ENCODE assay signal across 8 cellular contexts in the genomic region with DNA sequence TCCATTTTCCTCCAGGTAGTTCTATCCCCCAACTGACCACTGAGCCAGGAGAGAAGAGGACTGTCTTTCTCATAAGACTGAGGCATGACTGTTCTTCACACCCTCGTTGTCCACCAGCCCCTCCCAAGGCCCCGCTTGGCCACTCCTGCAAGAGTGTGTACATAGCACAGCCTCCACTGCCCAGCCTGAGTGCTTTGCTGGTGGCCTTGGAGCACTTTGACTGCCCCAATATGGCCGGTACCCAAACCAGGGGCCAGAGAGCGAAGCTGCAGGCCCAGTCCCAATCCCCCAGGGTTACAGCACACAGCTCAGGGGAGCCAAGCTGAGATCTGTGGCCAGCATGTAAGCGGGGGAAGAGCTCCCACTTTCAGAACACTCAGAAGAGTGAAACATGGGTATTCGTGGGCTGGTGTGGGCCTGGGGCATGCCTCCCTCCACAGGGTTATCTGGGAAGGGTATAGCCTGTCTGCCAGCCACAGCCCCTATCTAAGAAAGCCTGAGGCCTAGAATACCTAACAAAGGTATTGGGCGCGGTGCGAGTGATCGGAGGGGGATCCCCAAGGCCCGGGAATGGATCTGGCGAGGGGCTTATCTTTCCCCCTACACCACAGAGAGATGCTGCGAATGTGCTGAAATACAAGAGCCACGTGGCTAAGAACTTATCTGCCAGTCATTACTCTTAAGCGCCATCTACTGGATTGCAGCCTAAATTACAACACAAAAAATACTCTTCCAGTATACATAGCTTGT.
DNase-seq lines count a peak whose midpoint lies in the region; ATAC-seq and TF ChIP-seq lines count a peak whose summit lies in the region.

No MANE protein-coding gene starts in this region.

- no peaks in the 10 kb centered on the region for H3K36me3 Mint-ChIP-seq in T-helper 2 cell treated with Interferon-gamma antibody and Interleukin-4, amounts not matched to agents 5 μg/mL and 100 μg/mL, for 36 hours (ENCODE audit: low read depth)
- H3K36me3 Mint-ChIP-seq in glutamatergic neuron (ENCODE audit: unreplicated experiment), result peaks cover 6% of the 10 kb centered on the region
- peaks cover 14% of the 10 kb centered on the region for H3K36me3 Mint-ChIP-seq in activated CD4-positive, alpha-beta memory T cell treated with anti-CD3 and anti-CD28 coated beads for 36 hours

- ATAC-seq in GM21526 (IDR thresholded peaks at IDR 0.05; ENCODE audit: low FRiP score, unreplicated experiment), result peak; percentile 99

- H3K9me3 Mint-ChIP-seq in T-helper 2 cell treated with Interferon-gamma antibody and Interleukin-4, amounts not matched to agents 5 μg/mL and 100 μg/mL, for 36 hours, result no peaks in the 10 kb centered on the region
- H3K9me3 Mint-ChIP-seq in glutamatergic neuron (ENCODE audit: unreplicated experiment), result no peaks in the 10 kb centered on the region
- peaks cover 4% of the 10 kb centered on the region for H3K9me3 Mint-ChIP-seq in activated CD4-positive, alpha-beta memory T cell treated with anti-CD3 and anti-CD28 coated beads for 36 hours

- POLR2A ChIA-PET in activated CD4-positive, alpha-beta memory T cell treated with anti-CD3 and anti-CD28 coated beads for 36 hours (lab: Charles Lee), result no interaction called here

- intact Hi-C loops in activated CD4-positive, alpha-beta memory T cell treated with anti-CD3 and anti-CD28 coated beads for 36 hours (cut with micrococcal nuclease), result loop anchor here (2.0 to 5.0 kb wide), 3 partner anchors 367 to 968 kb away; no protein-coding TSS in a partner anchor

- peak; percentile 77 for TF ChIP-seq RAD21 in Ishikawa (IDR thresholded peaks at IDR 0.05; ENCODE audit: low read depth)

- no peak for TF ChIP-seq EP300 in Ishikawa (IDR thresholded peaks at IDR 0.05; ENCODE audit: borderline replicate concordance)

- H3K4me3 Mint-ChIP-seq in T-helper 2 cell treated with Interferon-gamma antibody and Interleukin-4, amounts not matched to agents 5 μg/mL and 100 μg/mL, for 36 hours, result no peak overlapping the region
- H3K4me3 Mint-ChIP-seq in glutamatergic neuron (ENCODE audit: unreplicated experiment), result no peak overlapping the region
- no peak overlapping the region for H3K4me3 Mint-ChIP-seq in activated CD4-positive, alpha-beta memory T cell treated with anti-CD3 and anti-CD28 coated beads for 36 hours

- CTCF ChIA-PET in activated CD4-positive, alpha-beta memory T cell treated with anti-CD3 and anti-CD28 coated beads for 36 hours (lab: Charles Lee), result interaction anchor here (0.6 to 2.8 kb wide), 14 partner anchors 9 to 967 kb away, joined by 3 to 19 read pairs (median 4); partner anchors contain the start of genes MDH1 and WDPCP

- no peak overlapping the region for H3K27ac Mint-ChIP-seq in T-helper 2 cell treated with Interferon-gamma antibody and Interleukin-4, amounts not matched to agents 5 μg/mL and 100 μg/mL, for 36 hours
- no peak overlapping the region for H3K27ac Mint-ChIP-seq in glutamatergic neuron (ENCODE audit: unreplicated experiment)
- H3K27ac Mint-ChIP-seq in activated CD4-positive, alpha-beta memory T cell treated with anti-CD3 and anti-CD28 coated beads for 36 hours, result no peak overlapping the region

- TF ChIP-seq CTCF in glutamatergic neuron (IDR thresholded peaks at IDR 0.05; ENCODE audit: partially characterized antibody, unreplicated experiment), result peak; percentile 66

- DNase-seq in activated naive CD4-positive, alpha-beta T cell treated with Interleukin-2 at 50 U/mL for 16 hours, result peak; percentile 2
- no peak for DNase-seq in activated naive CD4-positive, alpha-beta T cell treated with anti-CD3 and anti-CD28 coated beads, Interleukin-2, amount 50 U/mL, for 16 hours
- DNase-seq in T-helper 2 cell treated with Interferon-gamma antibody and Interleukin-4, amounts not matched to agents 5 μg/mL and 100 μg/mL, for 36 hours (ENCODE audit: low spot score), result peak; percentile 15
- no peak for DNase-seq in glutamatergic neuron
- no peak for DNase-seq in activated CD4-positive, alpha-beta memory T cell treated with anti-CD3 and anti-CD28 coated beads for 36 hours
- no peak for DNase-seq in cerebellar nuclear complex (lab: John Stamatoyannopoulos, UW)

- no peaks in the 10 kb centered on the region for H3K27me3 Mint-ChIP-seq in T-helper 2 cell treated with Interferon-gamma antibody and Interleukin-4, amounts not matched to agents 5 μg/mL and 100 μg/mL, for 36 hours (ENCODE audit: low read depth)
- no peaks in the 10 kb centered on the region for H3K27me3 Mint-ChIP-seq in glutamatergic neuron (ENCODE audit: unreplicated experiment)
- no peaks in the 10 kb centered on the region for H3K27me3 Mint-ChIP-seq in activated CD4-positive, alpha-beta memory T cell treated with anti-CD3 and anti-CD28 coated beads for 36 hours

- peaks cover 3% of the 10 kb centered on the region for H3K4me1 Mint-ChIP-seq in T-helper 2 cell treated with Interferon-gamma antibody and Interleukin-4, amounts not matched to agents 5 μg/mL and 100 μg/mL, for 36 hours (ENCODE audit: low read depth)
- H3K4me1 Mint-ChIP-seq in glutamatergic neuron (ENCODE audit: low read depth, unreplicated experiment), result no peaks in the 10 kb centered on the region
- no peaks in the 10 kb centered on the region for H3K4me1 Mint-ChIP-seq in activated CD4-positive, alpha-beta memory T cell treated with anti-CD3 and anti-CD28 coated beads for 36 hours (ENCODE audit: low read depth)

TF ChIP-seq in Ishikawa, 13 proteins besides CTCF, POLR2A, EP300 and RAD21:
- TF ChIP-seq TEAD4 (IDR thresholded peaks at IDR 0.05) (no peak), EGR1 (IDR thresholded peaks at IDR 0.05) (no peak), CEBPB (IDR thresholded peaks at IDR 0.05) (no peak), YY1 (IDR thresholded peaks at IDR 0.05; ENCODE audit: low read depth) (no peak), TAF1 (IDR thresholded peaks at IDR 0.05; ENCODE audit: low read depth) (no peak), FOXM1 (IDR thresholded peaks at IDR 0.05; ENCODE audit: borderline replicate concordance, low read depth) (no peak), ZBTB7A (IDR thresholded peaks at IDR 0.05; ENCODE audit: low read depth) (no peak)
- TF ChIP-seq, protein P1, sequence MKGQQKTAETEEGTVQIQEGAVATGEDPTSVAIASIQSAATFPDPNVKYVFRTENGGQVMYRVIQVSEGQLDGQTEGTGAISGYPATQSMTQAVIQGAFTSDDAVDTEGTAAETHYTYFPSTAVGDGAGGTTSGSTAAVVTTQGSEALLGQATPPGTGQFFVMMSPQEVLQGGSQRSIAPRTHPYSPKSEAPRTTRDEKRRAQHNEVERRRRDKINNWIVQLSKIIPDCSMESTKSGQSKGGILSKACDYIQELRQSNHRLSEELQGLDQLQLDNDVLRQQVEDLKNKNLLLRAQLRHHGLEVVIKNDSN (IDR thresholded peaks at IDR 0.05), result peak; percentile 79
- TF ChIP-seq, protein P2, sequence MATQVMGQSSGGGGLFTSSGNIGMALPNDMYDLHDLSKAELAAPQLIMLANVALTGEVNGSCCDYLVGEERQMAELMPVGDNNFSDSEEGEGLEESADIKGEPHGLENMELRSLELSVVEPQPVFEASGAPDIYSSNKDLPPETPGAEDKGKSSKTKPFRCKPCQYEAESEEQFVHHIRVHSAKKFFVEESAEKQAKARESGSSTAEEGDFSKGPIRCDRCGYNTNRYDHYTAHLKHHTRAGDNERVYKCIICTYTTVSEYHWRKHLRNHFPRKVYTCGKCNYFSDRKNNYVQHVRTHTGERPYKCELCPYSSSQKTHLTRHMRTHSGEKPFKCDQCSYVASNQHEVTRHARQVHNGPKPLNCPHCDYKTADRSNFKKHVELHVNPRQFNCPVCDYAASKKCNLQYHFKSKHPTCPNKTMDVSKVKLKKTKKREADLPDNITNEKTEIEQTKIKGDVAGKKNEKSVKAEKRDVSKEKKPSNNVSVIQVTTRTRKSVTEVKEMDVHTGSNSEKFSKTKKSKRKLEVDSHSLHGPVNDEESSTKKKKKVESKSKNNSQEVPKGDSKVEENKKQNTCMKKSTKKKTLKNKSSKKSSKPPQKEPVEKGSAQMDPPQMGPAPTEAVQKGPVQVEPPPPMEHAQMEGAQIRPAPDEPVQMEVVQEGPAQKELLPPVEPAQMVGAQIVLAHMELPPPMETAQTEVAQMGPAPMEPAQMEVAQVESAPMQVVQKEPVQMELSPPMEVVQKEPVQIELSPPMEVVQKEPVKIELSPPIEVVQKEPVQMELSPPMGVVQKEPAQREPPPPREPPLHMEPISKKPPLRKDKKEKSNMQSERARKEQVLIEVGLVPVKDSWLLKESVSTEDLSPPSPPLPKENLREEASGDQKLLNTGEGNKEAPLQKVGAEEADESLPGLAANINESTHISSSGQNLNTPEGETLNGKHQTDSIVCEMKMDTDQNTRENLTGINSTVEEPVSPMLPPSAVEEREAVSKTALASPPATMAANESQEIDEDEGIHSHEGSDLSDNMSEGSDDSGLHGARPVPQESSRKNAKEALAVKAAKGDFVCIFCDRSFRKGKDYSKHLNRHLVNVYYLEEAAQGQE (IDR thresholded peaks at IDR 0.05; ENCODE audit: low read depth), result no peak
- TF ChIP-seq, protein P3, sequence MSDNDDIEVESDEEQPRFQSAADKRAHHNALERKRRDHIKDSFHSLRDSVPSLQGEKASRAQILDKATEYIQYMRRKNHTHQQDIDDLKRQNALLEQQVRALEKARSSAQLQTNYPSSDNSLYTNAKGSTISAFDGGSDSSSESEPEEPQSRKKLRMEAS (IDR thresholded peaks at IDR 0.05), result peak; percentile 88

Comparison
In these comparisons a context has a peak if more than half of its experiments do, and no peak if none do; other contexts are left out.
1. DNase-seq: peak in activated naive CD4-positive, alpha-beta T cell treated with Interleukin-2 at 50 U/mL for 16 hours (single experiment) and T-helper 2 cell treated with Interferon-gamma antibody and Interleukin-4, amounts not matched to agents 5 μg/mL and 100 μg/mL, for 36 hours (single experiment); none in activated naive CD4-positive, alpha-beta T cell treated with anti-CD3 and anti-CD28 coated beads, Interleukin-2, amount 50 U/mL, for 16 hours (single experiment), glutamatergic neuron (single experiment), activated CD4-positive, alpha-beta memory T cell treated with anti-CD3 and anti-CD28 coated beads for 36 hours (single experiment) and cerebellar nuclear complex (0 of 2).